In the genomic region with DNA sequence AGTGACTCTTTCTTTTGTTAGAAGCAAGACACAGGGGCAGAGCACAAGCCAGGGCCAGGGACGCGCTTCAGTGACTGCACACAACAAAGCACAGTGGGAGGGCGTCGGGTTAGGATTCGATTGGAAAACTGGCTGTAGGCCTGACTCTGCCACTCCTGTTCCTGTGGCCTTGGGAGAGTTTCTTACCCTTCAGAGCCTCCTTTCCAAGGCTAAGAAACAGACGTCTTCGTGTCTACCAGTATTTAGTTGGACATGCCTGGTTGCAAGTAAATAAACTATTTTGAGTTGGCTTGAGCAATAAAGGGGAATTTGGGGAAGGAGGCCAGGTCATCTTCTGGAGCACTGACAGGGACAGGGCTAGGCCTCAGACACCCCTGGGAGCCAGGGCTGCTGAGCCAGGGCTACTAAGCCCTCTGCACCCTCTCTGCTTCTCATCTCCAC, we compare ENCODE assay signal across 12 cellular contexts.
DNase-seq lines count a peak whose midpoint lies in the region; ATAC-seq and TF ChIP-seq lines count a peak whose summit lies in the region.
"Had no signal": no experiment of that assay in that cellular context is flagged by ENCODE, and none has a peak within 500 bp of the region (broad histone marks: within the 10 kb centered on the region; RNA-seq: fewer than 3 reads in every experiment).

No MANE protein-coding gene starts in this region.

- peaks cover 12% of the 10 kb centered on the region for H3K27me3 Mint-ChIP-seq in neural progenitor cell (ENCODE audit: insufficient read depth, low read depth)
- no peaks in the 10 kb centered on the region for H3K27me3 Mint-ChIP-seq in activated T-helper 2 cell treated with anti-CD3 and anti-CD28 coated beads, Interferon-gamma antibody, Interleukin-2, Interleukin-4, amounts not matched to agents 10 μg/mL and 5 μg/mL and 100 μg/mL, durations not matched to agents 14 hours and 24 hours and 36 hours (ENCODE audit: low read depth)

- no peaks in the 10 kb centered on the region for H4K20me1 ChIP-seq in neural progenitor cell (ENCODE audit: low read depth)

- H3K4me2 ChIP-seq in neural progenitor cell, result peak overlapping the region; percentile 57

- H3K27ac ChIP-seq in neural progenitor cell, result peak overlapping the region; percentile 86
- H3K27ac ChIP-seq in substantia nigra (ENCODE audit: low read depth, low read length, poor library complexity, severe bottlenecking), result no peak overlapping the region

- DNase-seq in H4 (ENCODE audit: low spot score), result peak; percentile 61
- peak; percentile 30 for DNase-seq in NCI-H1694 treated with DMSO at 0.1 percent for 48 hours (lab: John Stamatoyannopoulos, UW)
- peak; percentile 78 for DNase-seq in adipocyte (ENCODE audit: low read depth)
- DNase-seq in neural progenitor cell (ENCODE audit: low spot score), result peak; percentile 91
- DNase-seq in substantia nigra (lab: John Stamatoyannopoulos, UW), result no peak
- no peak for DNase-seq in activated T-helper 2 cell treated with anti-CD3 and anti-CD28 coated beads, Interferon-gamma antibody, Interleukin-2, Interleukin-4, amounts not matched to agents 10 μg/mL and 5 μg/mL and 100 μg/mL, durations not matched to agents 14 hours and 24 hours and 36 hours (ENCODE audit: low spot score)
- no peak for DNase-seq in GDM1 (lab: John Stamatoyannopoulos, UW)
- DNase-seq: activated CD4-positive, CD25-positive, alpha-beta regulatory T cell treated with anti-CD3 and anti-CD28 coated beads, Interleukin-2, amount 50 U/mL, for 72 hours; activated gamma-delta T cell treated with Interleukin-2 at 50 U/mL for 16 hours; mammary epithelial cell had no signal

- peak overlapping the region; percentile 63 for H3K4me3 Mint-ChIP-seq in neural progenitor cell
- H3K4me3 Mint-ChIP-seq in activated T-helper 2 cell treated with anti-CD3 and anti-CD28 coated beads, Interferon-gamma antibody, Interleukin-2, Interleukin-4, amounts not matched to agents 10 μg/mL and 5 μg/mL and 100 μg/mL, durations not matched to agents 14 hours and 24 hours and 36 hours (ENCODE audit: low read depth), result no peak overlapping the region
- H3K4me3 Mint-ChIP-seq: type B pancreatic cell had no signal

- H3K36me3 ChIP-seq in adipocyte (ENCODE audit: control insufficient read depth, insufficient read depth, low read length, severe bottlenecking), result no peaks in the 10 kb centered on the region
- H3K36me3 ChIP-seq in neural progenitor cell, result no peaks in the 10 kb centered on the region

- H3K27me3 ChIP-seq in adipocyte (replicated peaks; ENCODE audit: control insufficient read depth, insufficient read depth, low read length) (peaks cover 13% of the 10 kb centered on the region), neural progenitor cell (no peaks in the 10 kb centered on the region)

- peak overlapping the region; percentile 96 for H3K27ac Mint-ChIP-seq in neural progenitor cell
- no peak overlapping the region for H3K27ac Mint-ChIP-seq in activated T-helper 2 cell treated with anti-CD3 and anti-CD28 coated beads, Interferon-gamma antibody, Interleukin-2, Interleukin-4, amounts not matched to agents 10 μg/mL and 5 μg/mL and 100 μg/mL, durations not matched to agents 14 hours and 24 hours and 36 hours
- H3K27ac Mint-ChIP-seq: type B pancreatic cell had no signal

- no peak for TF ChIP-seq CTCF in neural progenitor cell (IDR thresholded peaks at IDR 0.05)

- H3K36me3 Mint-ChIP-seq in neural progenitor cell, result peaks cover 3% of the 10 kb centered on the region
- H3K36me3 Mint-ChIP-seq in activated T-helper 2 cell treated with anti-CD3 and anti-CD28 coated beads, Interferon-gamma antibody, Interleukin-2, Interleukin-4, amounts not matched to agents 10 μg/mL and 5 μg/mL and 100 μg/mL, durations not matched to agents 14 hours and 24 hours and 36 hours (ENCODE audit: low read depth), result no peaks in the 10 kb centered on the region
- H3K36me3 Mint-ChIP-seq: type B pancreatic cell had no signal

- peaks cover 38% of the 10 kb centered on the region for H3K4me1 Mint-ChIP-seq in neural progenitor cell
- no peaks in the 10 kb centered on the region for H3K4me1 Mint-ChIP-seq in activated T-helper 2 cell treated with anti-CD3 and anti-CD28 coated beads, Interferon-gamma antibody, Interleukin-2, Interleukin-4, amounts not matched to agents 10 μg/mL and 5 μg/mL and 100 μg/mL, durations not matched to agents 14 hours and 24 hours and 36 hours (ENCODE audit: low read depth)

- H3K9ac ChIP-seq in adipocyte (ENCODE audit: low read length) (no peak overlapping the region), neural progenitor cell (no peak overlapping the region)

- H3K4me1 ChIP-seq in adipocyte (ENCODE audit: control insufficient read depth, insufficient read depth, low read length), result peaks cover 15% of the 10 kb centered on the region
- peaks cover 24% of the 10 kb centered on the region for H3K4me1 ChIP-seq in neural progenitor cell

- intact Hi-C loops in activated T-helper 2 cell treated with anti-CD3 and anti-CD28 coated beads, Interferon-gamma antibody, Interleukin-2, Interleukin-4, amounts not matched to agents 10 μg/mL and 5 μg/mL and 100 μg/mL, durations not matched to agents 14 hours and 24 hours and 36 hours (cut with micrococcal nuclease), result no loop called here

- no peak for ATAC-seq in HG02852 (IDR thresholded peaks at IDR 0.05; ENCODE audit: unreplicated experiment)

- no peak overlapping the region for H2AFZ ChIP-seq in neural progenitor cell (replicated peaks)

- peaks cover 19% of the 10 kb centered on the region for H3F3A ChIP-seq in neural progenitor cell (ENCODE audit: low read depth)

- H3K4me3 ChIP-seq in adipocyte (ENCODE audit: low read length) (no peak overlapping the region), neural progenitor cell (no peak overlapping the region)

- H3K9me3 ChIP-seq in adipocyte (ENCODE audit: control insufficient read depth, low read length) (peaks cover 13% of the 10 kb centered on the region), neural progenitor cell (ENCODE audit: low read depth) (no peaks in the 10 kb centered on the region)

- H3K79me2 ChIP-seq in neural progenitor cell (ENCODE audit: low read depth), result no peaks in the 10 kb centered on the region

- peaks cover 13% of the 10 kb centered on the region for H3K9me3 Mint-ChIP-seq in neural progenitor cell
- no peaks in the 10 kb centered on the region for H3K9me3 Mint-ChIP-seq in activated T-helper 2 cell treated with anti-CD3 and anti-CD28 coated beads, Interferon-gamma antibody, Interleukin-2, Interleukin-4, amounts not matched to agents 10 μg/mL and 5 μg/mL and 100 μg/mL, durations not matched to agents 14 hours and 24 hours and 36 hours

Comparison
In these comparisons a context has a peak if more than half of its experiments do, and no peak if none do; other contexts are left out.
1. DNase-seq: peak in H4 (single experiment), NCI-H1694 treated with DMSO at 0.1 percent for 48 hours (single experiment), adipocyte (single experiment) and neural progenitor cell (single experiment); none in substantia nigra (0 of 49), activated T-helper 2 cell treated with anti-CD3 and anti-CD28 coated beads, Interferon-gamma antibody, Interleukin-2, Interleukin-4, amounts not matched to agents 10 μg/mL and 5 μg/mL and 100 μg/mL, durations not matched to agents 14 hours and 24 hours and 36 hours (single experiment) and GDM1 (single experiment).